ENCODE assay signal across 1 cellular context in the genomic region with DNA sequence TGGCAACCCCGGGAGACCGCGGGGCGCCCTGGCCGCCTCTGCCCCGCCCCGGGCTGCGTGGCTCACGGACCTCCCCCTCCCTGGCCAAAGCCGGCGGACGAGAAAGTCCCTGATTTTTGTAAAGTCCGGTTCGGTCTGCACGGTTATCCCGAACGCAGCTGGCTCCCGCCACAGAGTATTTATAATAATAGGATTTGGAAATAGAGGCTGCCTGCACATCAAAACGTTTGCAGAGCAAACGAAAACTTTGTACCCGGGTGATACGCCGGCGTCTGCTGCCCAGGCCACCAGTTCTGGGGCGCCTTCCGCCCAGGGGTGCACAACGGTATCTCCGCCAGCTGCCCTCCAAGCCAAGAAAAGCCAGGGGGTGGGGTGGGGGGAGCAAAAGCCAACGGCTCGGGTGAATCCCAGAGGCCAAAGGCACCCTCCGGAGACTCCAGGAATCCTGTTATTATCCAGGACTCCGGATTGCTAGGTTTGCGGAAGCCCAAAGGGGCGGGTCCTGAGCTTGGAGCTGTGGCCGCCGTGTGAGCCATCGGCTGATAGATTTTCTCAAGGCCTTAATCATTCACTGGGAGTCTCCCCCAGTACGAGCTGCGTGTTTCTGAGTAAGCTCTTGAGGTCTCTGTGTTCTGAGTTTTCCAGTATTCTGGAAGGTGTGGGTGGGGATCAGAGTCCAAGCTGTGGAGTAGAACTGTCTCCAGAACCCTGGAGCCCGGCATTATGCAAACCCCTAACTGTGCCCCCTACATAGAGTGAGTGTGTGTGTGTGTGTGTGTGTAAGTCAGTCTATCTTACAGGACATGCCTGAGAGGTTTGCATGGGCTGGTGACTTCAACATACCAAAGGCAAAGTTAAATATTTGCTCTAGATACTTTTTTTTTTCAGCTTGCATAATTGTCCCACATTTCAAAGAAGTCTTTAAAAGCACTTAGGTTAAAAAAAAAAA.
TF ChIP-seq lines count a peak whose summit lies in the region.

No MANE protein-coding gene starts in this region.

TF ChIP-seq in GM23338, 12 proteins besides CTCF, POLR2A, EP300 and RAD21 (continued from another document):
- TF ChIP-seq JUNB (IDR thresholded peaks at IDR 0.05; ENCODE audit: unreplicated experiment) (no peak), CREB1 (CRISPR knock-in tag; IDR thresholded peaks at IDR 0.05; ENCODE audit: low read depth) (no peak)
- TF ChIP-seq, protein P1, sequence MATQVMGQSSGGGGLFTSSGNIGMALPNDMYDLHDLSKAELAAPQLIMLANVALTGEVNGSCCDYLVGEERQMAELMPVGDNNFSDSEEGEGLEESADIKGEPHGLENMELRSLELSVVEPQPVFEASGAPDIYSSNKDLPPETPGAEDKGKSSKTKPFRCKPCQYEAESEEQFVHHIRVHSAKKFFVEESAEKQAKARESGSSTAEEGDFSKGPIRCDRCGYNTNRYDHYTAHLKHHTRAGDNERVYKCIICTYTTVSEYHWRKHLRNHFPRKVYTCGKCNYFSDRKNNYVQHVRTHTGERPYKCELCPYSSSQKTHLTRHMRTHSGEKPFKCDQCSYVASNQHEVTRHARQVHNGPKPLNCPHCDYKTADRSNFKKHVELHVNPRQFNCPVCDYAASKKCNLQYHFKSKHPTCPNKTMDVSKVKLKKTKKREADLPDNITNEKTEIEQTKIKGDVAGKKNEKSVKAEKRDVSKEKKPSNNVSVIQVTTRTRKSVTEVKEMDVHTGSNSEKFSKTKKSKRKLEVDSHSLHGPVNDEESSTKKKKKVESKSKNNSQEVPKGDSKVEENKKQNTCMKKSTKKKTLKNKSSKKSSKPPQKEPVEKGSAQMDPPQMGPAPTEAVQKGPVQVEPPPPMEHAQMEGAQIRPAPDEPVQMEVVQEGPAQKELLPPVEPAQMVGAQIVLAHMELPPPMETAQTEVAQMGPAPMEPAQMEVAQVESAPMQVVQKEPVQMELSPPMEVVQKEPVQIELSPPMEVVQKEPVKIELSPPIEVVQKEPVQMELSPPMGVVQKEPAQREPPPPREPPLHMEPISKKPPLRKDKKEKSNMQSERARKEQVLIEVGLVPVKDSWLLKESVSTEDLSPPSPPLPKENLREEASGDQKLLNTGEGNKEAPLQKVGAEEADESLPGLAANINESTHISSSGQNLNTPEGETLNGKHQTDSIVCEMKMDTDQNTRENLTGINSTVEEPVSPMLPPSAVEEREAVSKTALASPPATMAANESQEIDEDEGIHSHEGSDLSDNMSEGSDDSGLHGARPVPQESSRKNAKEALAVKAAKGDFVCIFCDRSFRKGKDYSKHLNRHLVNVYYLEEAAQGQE (IDR thresholded peaks at IDR 0.05; ENCODE audit: unreplicated experiment) = no peak
